In the genomic region with DNA sequence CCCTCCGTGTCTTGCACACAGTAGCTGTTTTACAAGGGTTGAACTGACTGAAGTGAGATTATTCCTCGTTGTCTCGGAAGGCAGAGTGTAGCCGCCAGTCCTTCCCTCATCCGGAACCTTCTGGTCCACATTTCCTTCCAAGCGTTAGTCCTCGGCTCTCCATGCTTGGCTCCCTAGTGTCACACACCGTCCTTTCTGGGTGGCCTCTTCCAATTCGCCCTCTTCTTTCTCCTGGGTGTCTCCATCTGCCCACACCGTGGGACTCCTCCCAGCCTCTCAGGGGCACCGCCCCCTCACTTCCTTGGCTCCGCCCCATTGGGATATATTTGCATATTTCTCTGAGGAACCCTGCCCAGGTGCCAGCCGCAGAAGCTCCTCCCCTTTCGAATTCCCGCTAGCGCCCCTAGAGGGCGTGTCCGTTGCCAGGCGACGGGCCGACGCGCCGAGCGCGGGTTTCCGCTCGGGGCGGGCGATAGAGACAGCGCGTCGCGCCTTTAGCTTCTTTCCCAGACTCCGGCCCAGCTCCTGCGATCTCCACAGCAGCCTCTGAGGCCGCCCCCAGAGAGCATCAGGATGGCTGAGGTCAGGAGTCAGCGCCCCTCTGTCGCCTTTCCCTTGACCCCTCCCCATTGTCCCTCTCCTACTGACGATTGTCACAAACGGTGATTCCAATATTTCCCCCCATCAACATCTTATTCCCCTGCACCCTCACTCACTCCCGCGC, we compare ENCODE assay signal across 8 cellular contexts. TPM values are rescaled to one million over a fixed set of nuclear protein-coding genes. Genes with fewer than 3 reads are reported as not detected.
DNase-seq lines count a peak whose midpoint lies in the region; ATAC-seq and TF ChIP-seq lines count a peak whose summit lies in the region.

A gene with protein sequence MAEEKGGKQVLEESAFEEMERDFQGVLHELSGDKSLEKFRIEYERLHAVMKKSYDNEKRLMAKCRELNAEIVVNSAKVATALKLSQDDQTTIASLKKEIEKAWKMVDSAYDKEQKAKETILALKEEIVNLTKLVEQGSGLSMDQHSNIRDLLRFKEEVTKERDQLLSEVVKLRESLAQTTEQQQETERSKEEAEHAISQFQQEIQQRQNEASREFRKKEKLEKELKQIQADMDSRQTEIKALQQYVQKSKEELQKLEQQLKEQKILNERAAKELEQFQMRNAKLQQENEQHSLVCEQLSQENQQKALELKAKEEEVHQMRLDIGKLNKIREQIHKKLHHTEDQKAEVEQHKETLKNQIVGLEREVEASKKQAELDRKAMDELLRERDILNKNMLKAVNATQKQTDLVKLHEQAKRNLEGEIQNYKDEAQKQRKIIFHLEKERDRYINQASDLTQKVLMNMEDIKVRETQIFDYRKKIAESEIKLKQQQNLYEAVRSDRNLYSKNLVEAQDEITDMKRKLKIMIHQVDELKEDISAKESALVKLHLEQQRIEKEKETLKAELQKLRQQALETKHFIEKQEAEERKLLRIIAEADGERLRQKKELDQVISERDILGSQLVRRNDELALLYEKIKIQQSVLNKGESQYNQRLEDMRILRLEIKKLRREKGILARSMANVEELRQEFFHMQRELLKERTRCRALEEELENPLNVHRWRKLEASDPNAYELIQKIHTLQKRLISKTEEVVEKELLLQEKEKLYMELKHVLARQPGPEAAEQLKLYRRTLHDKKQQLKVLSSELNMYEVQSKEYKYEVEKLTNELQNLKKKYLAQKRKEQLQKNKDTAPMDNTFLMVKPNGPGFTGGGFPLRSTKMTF (plus strand): TSS at position 509 of the 724 bp plus-strand sequence. CDS start 65 bp downstream, at position 574.

- H3K4me1 ChIP-seq in Caco-2 = peaks cover 7% of the 10 kb centered on the region; the same call in 1 of the 2 replicates
- H3K4me1 ChIP-seq in HUES6 (ENCODE audit: control insufficient read depth, insufficient read depth, low read length) = peaks cover 14% of the 10 kb centered on the region
- peaks cover 12 to 34% (median 34%) of the 10 kb centered on the region in 4 donors for H3K4me1 ChIP-seq in esophagus muscularis mucosa
- peaks cover 7 to 13% of the 10 kb centered on the region in 2 donors for H3K4me1 ChIP-seq in muscle layer of duodenum (ENCODE audit: control insufficient read depth in 1 of 2, insufficient read depth in 2 of 2, low read length in 2 of 2)

- no peak within 1 kb of the TSS for H3K4me3 Mint-ChIP-seq in Caco-2 (ENCODE audit: unreplicated experiment)

- DNase-seq in Caco-2 (peak; percentile 93 to 94), NOMO-1 treated with dmso at 0.1 percent for 144 hours (lab: John Stamatoyannopoulos, UW; ENCODE audit: unreplicated experiment) (peak; percentile 40), activated T-cell treated with anti-CD3 and anti-CD28 coated beads for 1 hour (ENCODE audit: low read depth) (peak; percentile 88), esophagus muscularis mucosa (ENCODE audit: extremely low spot score) (peak; percentile 96)
- peak; percentile 82 to 84 for DNase-seq in stimulated activated CD8-positive, alpha-beta memory T cell treated with anti-CD3 and anti-CD28 coated beads, Interleukin-7, amount 100 ng/mL, for 4 hours (ENCODE audit: low read depth in 2 of 2)

- CTCF ChIA-PET in Caco-2 (lab: Charles Lee) = interaction anchor here (0.7 to 2.3 kb wide), 12 partner anchors 14 to 82 kb away, joined by 3 to 12 read pairs (median 4); a partner anchor contains a TSS

- no peak for TF ChIP-seq POLR2A in esophagus muscularis mucosa (IDR thresholded peaks at IDR 0.05; ENCODE audit: low read depth)

- ATAC-seq in GM21515 (IDR thresholded peaks at IDR 0.05; ENCODE audit: unreplicated experiment) = peak; percentile 60

- no peak for TF ChIP-seq EP300 in esophagus muscularis mucosa (IDR thresholded peaks at IDR 0.05)

- BruUV-seq in Caco-2 (replicated peaks; lab: Mats Ljungman, UMichigan) = no TSS peak

- H3K4me1 Mint-ChIP-seq in Caco-2 (ENCODE audit: low read depth, unreplicated experiment) = no peaks in the 10 kb centered on the region

- peak; percentile 44 to 85 for TF ChIP-seq CTCF in Caco-2 (IDR thresholded peaks at IDR 0.05; ENCODE audit: insufficient read depth in 1 of 2, low read depth in 1 of 2, low read length in 1 of 2, severe bottlenecking in 1 of 2, unreplicated experiment in 1 of 2)
- TF ChIP-seq CTCF in esophagus muscularis mucosa (IDR thresholded peaks at IDR 0.05) = peak; percentile 64 to 75 (median 70)

- H3K27me3 ChIP-seq in Caco-2 (replicated peaks; ENCODE audit: control insufficient read depth, insufficient read depth, low read length) (no peaks in the 10 kb centered on the region; the same call in 1 of the 2 replicates), HUES6 (ENCODE audit: control insufficient read depth, insufficient read depth, low read length) (peaks cover 27% of the 10 kb centered on the region), esophagus muscularis mucosa (no peaks in the 10 kb centered on the region), muscle layer of duodenum (ENCODE audit: low read depth, low read length) (no peaks in the 10 kb centered on the region)

- H3K9me3 Mint-ChIP-seq in Caco-2 (ENCODE audit: unreplicated experiment) = no peaks in the 10 kb centered on the region

- 5% methylated on average over 24 of the region's 43 CpGs for WGBS in esophagus muscularis mucosa

- intact Hi-C loops in Caco-2 (cut with micrococcal nuclease; ENCODE audit: unreplicated experiment) = loop anchor here (5.0 kb wide), 1 partner anchor 306 kb away; no protein-coding TSS in a partner anchor
- intact Hi-C loops in esophagus muscularis mucosa (cut with DNase I) = no loop called here

- H3K36me3 Mint-ChIP-seq in Caco-2 (ENCODE audit: insufficient read depth, unreplicated experiment) = no peaks in the 10 kb centered on the region

- no peak within 1 kb of the TSS for H3K27ac Mint-ChIP-seq in Caco-2 (ENCODE audit: unreplicated experiment)

- POLR2A ChIA-PET in Caco-2 (lab: Charles Lee) = interaction anchor here (0.6 to 1.3 kb wide), 2 partner anchors 11 to 15 kb away, joined by 3 to 9 read pairs; a partner anchor contains a TSS

- H3K9ac ChIP-seq in HUES6 (ENCODE audit: low read length) = no peak within 1 kb of the TSS

- H3K9me3 ChIP-seq in Caco-2 = no peaks in the 10 kb centered on the region
- H3K9me3 ChIP-seq in HUES6 (ENCODE audit: control insufficient read depth, insufficient read depth, low read depth, low read length) = no peaks in the 10 kb centered on the region
- no peaks in the 10 kb centered on the region for H3K9me3 ChIP-seq in esophagus muscularis mucosa
- no peaks in the 10 kb centered on the region for H3K9me3 ChIP-seq in muscle layer of duodenum (ENCODE audit: control insufficient read depth in 1 of 2, low read length in 2 of 2)

- H3K4me3 ChIP-seq in Caco-2 (ENCODE audit: low read depth, low read length) (peak within 1 kb of the TSS; percentile 27), HUES6 (ENCODE audit: low read depth, low read length) (peak within 1 kb of the TSS; percentile 86), esophagus muscularis mucosa (peak within 1 kb of the TSS; percentile 44 to 60 (median 51)), muscle layer of duodenum (ENCODE audit: low read depth in 1 of 2, low read length in 2 of 2) (peak within 1 kb of the TSS; percentile 63 to 75)

- H3K27ac ChIP-seq in HUES6 (ENCODE audit: low read depth, low read length) = no peak within 1 kb of the TSS
- peak within 1 kb of the TSS; percentile 2 to 65 (median 36) for H3K27ac ChIP-seq in esophagus muscularis mucosa (replicated peaks in 1 of 4)
- H3K27ac ChIP-seq in muscle layer of duodenum (ENCODE audit: low read length) = no peak within 1 kb of the TSS

- H3K36me3 ChIP-seq in Caco-2 (ENCODE audit: control insufficient read depth, insufficient read depth, low read length) (no peaks in the 10 kb centered on the region), HUES6 (ENCODE audit: control insufficient read depth, insufficient read depth, low read length) (no peaks in the 10 kb centered on the region), esophagus muscularis mucosa (no peaks in the 10 kb centered on the region), muscle layer of duodenum (ENCODE audit: control insufficient read depth in 1 of 2, insufficient read depth in 2 of 2, low read length in 2 of 2) (no peaks in the 10 kb centered on the region)

- H3K27me3 Mint-ChIP-seq in Caco-2 (ENCODE audit: insufficient read depth, unreplicated experiment) = peaks cover 9% of the 10 kb centered on the region

RNA-seq across cellular contexts. Expression of the gene that starts here (rescaled TPM):
- not detected in 2 replicates for total RNA-seq in Caco-2 (2022)
- 1 to 10 TPM in 2 of 4 donors, under 1 TPM in 2; 0.71 to 1.6 (median 1.0) TPM for total RNA-seq in esophagus muscularis mucosa

Comparison
In these comparisons a context has a peak if more than half of its experiments do, and no peak if none do; other contexts are left out.
1. Peak in DNase-seq and H3K4me3 ChIP-seq in Caco-2; RNA of the gene not detected or under 1 TPM.
2. DNase-seq: peak in every context shown above with its lines; median percentile 96 in esophagus muscularis mucosa; 94 in Caco-2; 88 in activated T-cell treated with anti-CD3 and anti-CD28 coated beads for 1 hour; 83 in stimulated activated CD8-positive, alpha-beta memory T cell treated with anti-CD3 and anti-CD28 coated beads, Interleukin-7, amount 100 ng/mL, for 4 hours; 40 in NOMO-1 treated with dmso at 0.1 percent for 144 hours.
3. H3K4me3 ChIP-seq: peak in every context shown above with its lines; median percentile 86 in HUES6; 69 in muscle layer of duodenum; 51 in esophagus muscularis mucosa; 27 in Caco-2.
4. H3K27ac ChIP-seq: peak in esophagus muscularis mucosa (4 of 4); none in HUES6 (single experiment) and muscle layer of duodenum (single experiment).